In the genomic region with DNA sequence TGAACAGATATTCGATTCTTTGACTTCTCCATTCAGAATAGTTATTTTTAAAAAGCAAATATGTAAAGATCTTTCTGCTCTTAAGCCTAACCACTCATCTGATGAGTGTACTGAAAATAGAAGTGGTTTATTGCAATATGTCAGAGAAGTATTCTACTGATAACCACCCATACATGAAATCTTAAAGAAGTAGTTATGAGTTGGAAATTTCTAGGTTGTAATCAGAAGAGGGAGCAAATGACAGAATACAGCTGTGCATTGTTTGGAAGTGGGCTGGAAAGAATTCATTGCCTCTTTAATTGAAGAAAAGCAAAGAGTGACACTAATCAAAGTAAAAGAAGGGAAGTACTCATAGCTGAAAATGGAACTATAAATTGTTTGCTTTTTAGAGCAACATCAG, we compare ENCODE assay signal across 31 cellular contexts.
"Had no signal": no experiment of that assay in that cellular context is flagged by ENCODE, and none has a peak within 500 bp of the region (broad histone marks: within the 10 kb centered on the region; RNA-seq: fewer than 3 reads in every experiment).

No MANE protein-coding gene starts in this region.

- H3K9me3 ChIP-seq: body of pancreas, breast epithelium had no signal

- H3K36me3 ChIP-seq: brain microvascular endothelial cell, breast epithelium had no signal

- ATAC-seq: activated CD8-positive, alpha-beta T cell treated with anti-CD3 and anti-CD28 coated beads for 36 hours; activated naive CD4-positive, alpha-beta T cell treated with anti-CD3 and anti-CD28 coated beads, Interleukin-2, amount 50 U/mL, for 72 hours; activated naive CD8-positive, alpha-beta T cell treated with anti-CD3 and anti-CD28 coated beads, Interleukin-2, amount 50 U/mL, for 24 hours; activated T-cell treated with anti-CD3 and anti-CD28 coated beads, Interleukin-2, amount 50 U/mL, for 4 hours; activated T-cell treated with anti-CD3 and anti-CD28 coated beads, Interleukin-2, amount 50 U/mL, for 72 hours; activated T-helper 17 cell treated with anti-CD3 and anti-CD28 coated beads, Interleukin-2, amount 50 U/mL, for 72 hours; body of pancreas had no signal

- DNase-seq: activated B cell treated with CpG ODN at 0.5 μM for 24 hours; activated CD4-positive, alpha-beta memory T cell treated with anti-CD3 and anti-CD28 coated beads for 36 hours; activated CD4-positive, alpha-beta T cell treated with anti-CD3 and anti-CD28 coated beads for 4 hours; activated CD4-positive, alpha-beta T cell treated with anti-CD3 and anti-CD28 coated beads, Interleukin-2, amount 50 U/mL, for 1 hour; activated CD4-positive, alpha-beta T cell treated with anti-CD3 and anti-CD28 coated beads, Interleukin-2, amount 50 U/mL, for 4 hours; activated CD4-positive, CD25-positive, alpha-beta regulatory T cell treated with anti-CD3 and anti-CD28 coated beads, Interleukin-2, amount 50 U/mL, for 72 hours; activated CD8-positive, alpha-beta memory T cell treated with anti-CD3 and anti-CD28 coated beads, Interleukin-2, amount 50 U/mL, for 4 hours; activated CD8-positive, alpha-beta T cell treated with anti-CD3 and anti-CD28 coated beads for 36 hours; activated effector memory CD4-positive, alpha-beta T cell treated with anti-CD3 and anti-CD28 coated beads, Interleukin-2, amount 50 U/mL, for 16 hours; activated gamma-delta T cell treated with Interleukin-2 at 50 U/mL for 16 hours; activated naive CD4-positive, alpha-beta T cell; activated naive CD4-positive, alpha-beta T cell treated with anti-CD3 and anti-CD28 coated beads for 36 hours; activated naive CD4-positive, alpha-beta T cell treated with anti-CD3 and anti-CD28 coated beads, Interleukin-2, amount 50 U/mL, for 16 hours; activated naive CD8-positive, alpha-beta T cell treated with anti-CD3 and anti-CD28 coated beads, Interleukin-2, amount 10 ng/mL, durations not matched to agents 7 days and 5 days; activated naive CD8-positive, alpha-beta T cell treated with anti-CD3 and anti-CD28 coated beads, Interleukin-2, amount 50 U/mL, for 24 hours; activated T-cell treated with anti-CD3 and anti-CD28 coated beads for 4 hours; activated T-cell treated with anti-CD3 and anti-CD28 coated beads, Interleukin-2, amount 50 U/mL, for 1 hour; activated T-cell treated with anti-CD3 and anti-CD28 coated beads, Interleukin-2, amount 50 U/mL, for 4 hours; activated T-cell treated with anti-CD3 and anti-CD28 coated beads, Interleukin-2, amount 50 U/mL, for 72 hours; amniotic stem cell; aorta; body of pancreas; brain microvascular endothelial cell; central memory CD4-positive, alpha-beta T cell; SW 1271; T-helper 1 cell; T-helper 2 cell; T-helper 9 cell had no signal

- H3K27ac ChIP-seq: body of pancreas, brain microvascular endothelial cell, breast epithelium had no signal

- H3K4me1 ChIP-seq: body of pancreas, breast epithelium had no signal

- H3K4me3 ChIP-seq: body of pancreas, breast epithelium had no signal

- H3K27me3 ChIP-seq: body of pancreas, brain microvascular endothelial cell, breast epithelium had no signal
